ENCODE assay signal across 20 cellular contexts in genomic region chr18:13556497-13556896, GRCh38.
DNase-seq lines count a peak whose midpoint lies in the region; ATAC-seq and TF ChIP-seq lines count a peak whose summit lies in the region.
"Had no signal": no experiment of that assay in that cellular context is flagged by ENCODE, and none has a peak within 500 bp of the region (broad histone marks: within the 10 kb centered on the region; RNA-seq: fewer than 3 reads in every experiment).

No MANE protein-coding gene starts in this region.

- peaks cover 18 to 70% (median 40%) of the 10 kb centered on the region in 4 donors for H3K4me1 Mint-ChIP-seq in CD4-positive, CD25-positive, alpha-beta regulatory T cell
- H3K4me1 Mint-ChIP-seq in CD8-positive, alpha-beta T cell (ENCODE audit: low read depth) = peaks cover 6% of the 10 kb centered on the region
- H3K4me1 Mint-ChIP-seq in endodermal cell = peaks cover 16% of the 10 kb centered on the region
- peaks cover 13 to 39% of the 10 kb centered on the region in 2 donors for H3K4me1 Mint-ChIP-seq in stimulated activated naive B cell treated with anti-CD40 and anti-IgM and Interleukin-4, amounts not matched to agents 10 μg/mL and 1 μg/mL and 100 μg/mL, for 72 hours

- H3K27me3 ChIP-seq in CD4-positive, CD25-positive, alpha-beta regulatory T cell (ENCODE audit: control insufficient read depth, insufficient read depth, low read length) = no peaks in the 10 kb centered on the region
- H3K27me3 ChIP-seq in CD8-positive, alpha-beta T cell (ENCODE audit: insufficient read depth, low read length) = no peaks in the 10 kb centered on the region
- H3K27me3 ChIP-seq in rectal smooth muscle tissue (ENCODE audit: control insufficient read depth, insufficient read depth, low read length) = no peaks in the 10 kb centered on the region
- no peaks in the 10 kb centered on the region for H3K27me3 ChIP-seq in endodermal cell (ENCODE audit: control insufficient read depth, insufficient read depth, low read length, poor library complexity, severe bottlenecking)

- no peak overlapping the region for H3K4me3 Mint-ChIP-seq in CD4-positive, CD25-positive, alpha-beta regulatory T cell
- no peak overlapping the region for H3K4me3 Mint-ChIP-seq in CD8-positive, alpha-beta T cell
- H3K4me3 Mint-ChIP-seq in endodermal cell = no peak overlapping the region
- no peak overlapping the region for H3K4me3 Mint-ChIP-seq in stimulated activated naive B cell treated with anti-CD40 and anti-IgM and Interleukin-4, amounts not matched to agents 10 μg/mL and 1 μg/mL and 100 μg/mL, for 72 hours

- no peaks in the 10 kb centered on the region for H3K9me3 ChIP-seq in CD4-positive, CD25-positive, alpha-beta regulatory T cell (ENCODE audit: control insufficient read depth in 2 of 2, low read length in 2 of 2)
- H3K9me3 ChIP-seq in CD8-positive, alpha-beta T cell (ENCODE audit: low read length) = no peaks in the 10 kb centered on the region
- no peaks in the 10 kb centered on the region for H3K9me3 ChIP-seq in endodermal cell (ENCODE audit: control insufficient read depth, low read length)

- TF ChIP-seq CTCF in CD8-positive, alpha-beta T cell (IDR thresholded peaks at IDR 0.05) = no peak
- no peak for TF ChIP-seq CTCF in endodermal cell (conservative IDR thresholded peaks at IDR 0.05)

- ATAC-seq in CD4-positive, CD25-positive, alpha-beta regulatory T cell (ENCODE audit: low read depth in 2 of 2) = no peak
- no peak for ATAC-seq in CD8-positive, alpha-beta T cell
- no peak for ATAC-seq in stimulated activated naive B cell treated with anti-CD40 and anti-IgM and Interleukin-4, amounts not matched to agents 10 μg/mL and 1 μg/mL and 100 μg/mL, for 72 hours (replicated peaks)
- ATAC-seq: HCT116 had no signal

- no peaks in the 10 kb centered on the region for H3K9me3 Mint-ChIP-seq in CD4-positive, CD25-positive, alpha-beta regulatory T cell
- no peaks in the 10 kb centered on the region for H3K9me3 Mint-ChIP-seq in CD8-positive, alpha-beta T cell
- no peaks in the 10 kb centered on the region for H3K9me3 Mint-ChIP-seq in endodermal cell
- H3K9me3 Mint-ChIP-seq in stimulated activated naive B cell treated with anti-CD40 and anti-IgM and Interleukin-4, amounts not matched to agents 10 μg/mL and 1 μg/mL and 100 μg/mL, for 72 hours = no peaks in the 10 kb centered on the region

- no peak overlapping the region for H3K4me3 ChIP-seq in CD4-positive, CD25-positive, alpha-beta regulatory T cell (ENCODE audit: low read depth, low read length)
- H3K4me3 ChIP-seq in CD8-positive, alpha-beta T cell (ENCODE audit: low read depth, low read length) = no peak overlapping the region
- H3K4me3 ChIP-seq in rectal smooth muscle tissue (ENCODE audit: low read length) (no peak overlapping the region), endodermal cell (ENCODE audit: low read length) (no peak overlapping the region)
- H3K4me3 ChIP-seq: PC-9 had no signal

- peaks cover 3% of the 10 kb centered on the region for H3K4me1 ChIP-seq in CD4-positive, CD25-positive, alpha-beta regulatory T cell (ENCODE audit: control insufficient read depth, insufficient read depth, low read length, poor library complexity, severe bottlenecking)
- no peaks in the 10 kb centered on the region for H3K4me1 ChIP-seq in CD8-positive, alpha-beta T cell (ENCODE audit: insufficient read depth, low read length)
- peaks cover 8% of the 10 kb centered on the region for H3K4me1 ChIP-seq in rectal smooth muscle tissue (ENCODE audit: control insufficient read depth, insufficient read depth, low read length)
- H3K4me1 ChIP-seq in endodermal cell (ENCODE audit: control insufficient read depth, insufficient read depth, low read length) = no peaks in the 10 kb centered on the region

- WGBS in endodermal cell (ENCODE audit: insufficient coverage in 1 of 2, insufficient read length in 1 of 2), 2 experiments = 84 to 87% methylated on average over 2 to 4 of the region's 4 CpGs

- no peaks in the 10 kb centered on the region for H3K36me3 ChIP-seq in CD4-positive, CD25-positive, alpha-beta regulatory T cell (ENCODE audit: control insufficient read depth, insufficient read depth, low read length)
- H3K36me3 ChIP-seq in CD8-positive, alpha-beta T cell (ENCODE audit: insufficient read depth, low read length) = no peaks in the 10 kb centered on the region
- H3K36me3 ChIP-seq in rectal smooth muscle tissue (ENCODE audit: control insufficient read depth, insufficient read depth, low read length) (no peaks in the 10 kb centered on the region), endodermal cell (ENCODE audit: control insufficient read depth, insufficient read depth, low read length) (no peaks in the 10 kb centered on the region)

- POLR2A ChIA-PET in CD8-positive, alpha-beta T cell (lab: Charles Lee) = no interaction called here

- H3K9ac ChIP-seq in rectal smooth muscle tissue (ENCODE audit: low read length) = no peak overlapping the region
- H3K9ac ChIP-seq in endodermal cell (ENCODE audit: extremely low read depth, low read length, poor library complexity, severe bottlenecking) = no peak overlapping the region

- H3K27ac Mint-ChIP-seq in CD4-positive, CD25-positive, alpha-beta regulatory T cell = peak overlapping the region in 2 of 3 donors; percentile 33 to 48
- H3K27ac Mint-ChIP-seq in CD8-positive, alpha-beta T cell = peak overlapping the region; percentile 14
- no peak overlapping the region for H3K27ac Mint-ChIP-seq in endodermal cell
- H3K27ac Mint-ChIP-seq in stimulated activated naive B cell treated with anti-CD40 and anti-IgM and Interleukin-4, amounts not matched to agents 10 μg/mL and 1 μg/mL and 100 μg/mL, for 72 hours = no peak overlapping the region

- no peaks in the 10 kb centered on the region for H3K27me3 Mint-ChIP-seq in CD4-positive, CD25-positive, alpha-beta regulatory T cell
- no peaks in the 10 kb centered on the region for H3K27me3 Mint-ChIP-seq in CD8-positive, alpha-beta T cell (ENCODE audit: low read depth)
- H3K27me3 Mint-ChIP-seq in endodermal cell (ENCODE audit: insufficient read depth) = no peaks in the 10 kb centered on the region
- H3K27me3 Mint-ChIP-seq in stimulated activated naive B cell treated with anti-CD40 and anti-IgM and Interleukin-4, amounts not matched to agents 10 μg/mL and 1 μg/mL and 100 μg/mL, for 72 hours = peaks cover 0 to 4% of the 10 kb centered on the region in 2 donors

- intact Hi-C loops in CD8-positive, alpha-beta T cell (cut with DNase I, micrococcal nuclease) = loop anchor here (2.0 to 5.0 kb wide), 2 partner anchors 14 to 256 kb away; no protein-coding TSS in a partner anchor

- DNase-seq in CD4-positive, CD25-positive, alpha-beta regulatory T cell = no peak
- DNase-seq in CD8-positive, alpha-beta T cell = no peak
- DNase-seq in islet precursor cell (peak; percentile 7), A172 (ENCODE audit: low spot score) (no peak), endodermal cell (no peak)
- DNase-seq in central memory CD4-positive, alpha-beta T cell = no peak
- DNase-seq in stimulated activated naive B cell treated with anti-CD40 and anti-IgM and Interleukin-4, amounts not matched to agents 10 μg/mL and 1 μg/mL and 100 μg/mL, for 72 hours = no peak
- DNase-seq: C1 segment of cervical spinal cord, DMS53, GDM1, GOT3, Karpas-422, MV-4-11, NCI-H1694 treated with DMSO at 0.1 percent for 48 hours, NCI-H69, PC-9, RPMI8226, SHP77 had no signal

- peaks cover 9% of the 10 kb centered on the region for H3K36me3 Mint-ChIP-seq in CD4-positive, CD25-positive, alpha-beta regulatory T cell
- H3K36me3 Mint-ChIP-seq in CD8-positive, alpha-beta T cell = no peaks in the 10 kb centered on the region
- H3K36me3 Mint-ChIP-seq in endodermal cell (ENCODE audit: low read depth) = no peaks in the 10 kb centered on the region
- no peaks in the 10 kb centered on the region for H3K36me3 Mint-ChIP-seq in stimulated activated naive B cell treated with anti-CD40 and anti-IgM and Interleukin-4, amounts not matched to agents 10 μg/mL and 1 μg/mL and 100 μg/mL, for 72 hours

- H3K27ac ChIP-seq in CD4-positive, CD25-positive, alpha-beta regulatory T cell (ENCODE audit: insufficient read depth, low read length, poor library complexity, severe bottlenecking) = no peak overlapping the region
- no peak overlapping the region for H3K27ac ChIP-seq in CD8-positive, alpha-beta T cell (ENCODE audit: low read depth, low read length)
- H3K27ac ChIP-seq in rectal smooth muscle tissue (ENCODE audit: low read depth, low read length) (peak overlapping the region; percentile 64), endodermal cell (ENCODE audit: low read depth, low read length) (no peak overlapping the region)
- H3K27ac ChIP-seq: PC-9 had no signal

- CTCF ChIA-PET in CD8-positive, alpha-beta T cell (lab: Charles Lee) = interaction anchor here (0.9 to 5.3 kb wide), 12 partner anchors 7 to 340 kb away, joined by 3 to 37 read pairs (median 8); no protein-coding TSS in a partner anchor

Comparison
In these comparisons a context has a peak if more than half of its experiments do, and no peak if none do; other contexts are left out.
1. H3K27ac Mint-ChIP-seq: peak in CD4-positive, CD25-positive, alpha-beta regulatory T cell (2 of 3) and CD8-positive, alpha-beta T cell (single experiment); none in endodermal cell (single experiment) and stimulated activated naive B cell treated with anti-CD40 and anti-IgM and Interleukin-4, amounts not matched to agents 10 μg/mL and 1 μg/mL and 100 μg/mL, for 72 hours (single experiment).